Comparison of ENCODE assay signal across 1 cellular context in the genomic region with DNA sequence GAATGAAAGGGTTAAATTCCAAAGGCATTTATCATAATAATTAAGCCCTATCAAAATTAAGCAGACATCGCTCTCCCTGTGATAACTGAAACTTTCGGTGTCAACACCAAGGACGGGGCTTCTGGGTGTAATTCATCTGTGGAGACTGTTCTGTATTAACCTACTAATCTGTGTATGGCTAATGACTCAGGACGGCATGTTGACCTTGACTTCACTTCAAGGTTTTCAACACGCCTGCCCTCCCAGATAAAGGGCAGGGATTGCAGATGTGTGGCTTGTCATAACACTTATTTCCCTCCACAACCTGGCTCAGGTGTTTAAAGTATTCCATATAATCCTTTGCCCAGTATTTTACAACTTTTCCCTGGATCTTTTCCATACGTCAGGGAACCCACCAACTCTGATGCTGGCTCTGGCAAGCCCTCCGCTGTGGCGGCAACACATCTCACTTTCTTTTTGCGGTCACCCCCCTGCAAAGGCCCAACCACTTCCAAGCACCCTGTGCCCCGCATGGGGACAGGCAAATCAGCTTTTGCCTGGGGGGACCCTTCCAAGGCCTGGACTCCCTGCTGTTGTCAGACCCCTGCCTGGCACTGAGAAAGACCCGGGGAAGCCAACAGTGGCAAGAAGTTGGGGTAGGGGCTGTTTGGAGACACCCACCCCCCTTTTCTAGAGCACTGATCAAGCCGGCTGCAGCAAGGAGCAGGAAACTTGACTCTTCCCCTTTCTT.
TF ChIP-seq lines count a peak whose summit lies in the region.

No MANE protein-coding gene starts in this region.

TF ChIP-seq in HEK293T, 16 proteins besides CTCF, POLR2A, EP300 and RAD21:
- no peak for TF ChIP-seq FOXM1 (IDR thresholded peaks at IDR 0.05; ENCODE audit: borderline replicate concordance)
- TF ChIP-seq L3MBTL2 (conservative IDR thresholded peaks at IDR 0.05): no peak
- TF ChIP-seq LEF1 (IDR thresholded peaks at IDR 0.05; ENCODE audit: borderline replicate concordance): no peak
- TF ChIP-seq, protein P1, sequence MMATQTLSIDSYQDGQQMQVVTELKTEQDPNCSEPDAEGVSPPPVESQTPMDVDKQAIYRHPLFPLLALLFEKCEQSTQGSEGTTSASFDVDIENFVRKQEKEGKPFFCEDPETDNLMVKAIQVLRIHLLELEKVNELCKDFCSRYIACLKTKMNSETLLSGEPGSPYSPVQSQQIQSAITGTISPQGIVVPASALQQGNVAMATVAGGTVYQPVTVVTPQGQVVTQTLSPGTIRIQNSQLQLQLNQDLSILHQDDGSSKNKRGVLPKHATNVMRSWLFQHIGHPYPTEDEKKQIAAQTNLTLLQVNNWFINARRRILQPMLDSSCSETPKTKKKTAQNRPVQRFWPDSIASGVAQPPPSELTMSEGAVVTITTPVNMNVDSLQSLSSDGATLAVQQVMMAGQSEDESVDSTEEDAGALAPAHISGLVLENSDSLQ (IDR thresholded peaks at IDR 0.05): no peak
- TF ChIP-seq CTBP1 (IDR thresholded peaks at IDR 0.05; ENCODE audit: borderline replicate concordance): no peak
- no peak for TF ChIP-seq FOXK2 (IDR thresholded peaks at IDR 0.05)
- no peak for TF ChIP-seq SUZ12 (IDR thresholded peaks at IDR 0.05)
- TF ChIP-seq NFRKB (IDR thresholded peaks at IDR 0.05): no peak
- TF ChIP-seq ELF4 (IDR thresholded peaks at IDR 0.05): no peak
- TF ChIP-seq BHLHE40 (IDR thresholded peaks at IDR 0.05; ENCODE audit: borderline replicate concordance): no peak
- no peak for TF ChIP-seq ARNT (IDR thresholded peaks at IDR 0.05)
- TF ChIP-seq SP1 (IDR thresholded peaks at IDR 0.05): no peak
- no peak for TF ChIP-seq TARDBP (IDR thresholded peaks at IDR 0.05)
- TF ChIP-seq HDGF (IDR thresholded peaks at IDR 0.05; ENCODE audit: borderline replicate concordance): no peak
- no peak for TF ChIP-seq ZNF384 (IDR thresholded peaks at IDR 0.05)
- TF ChIP-seq FOXA1 (IDR thresholded peaks at IDR 0.05): no peak
